In the genomic region with DNA sequence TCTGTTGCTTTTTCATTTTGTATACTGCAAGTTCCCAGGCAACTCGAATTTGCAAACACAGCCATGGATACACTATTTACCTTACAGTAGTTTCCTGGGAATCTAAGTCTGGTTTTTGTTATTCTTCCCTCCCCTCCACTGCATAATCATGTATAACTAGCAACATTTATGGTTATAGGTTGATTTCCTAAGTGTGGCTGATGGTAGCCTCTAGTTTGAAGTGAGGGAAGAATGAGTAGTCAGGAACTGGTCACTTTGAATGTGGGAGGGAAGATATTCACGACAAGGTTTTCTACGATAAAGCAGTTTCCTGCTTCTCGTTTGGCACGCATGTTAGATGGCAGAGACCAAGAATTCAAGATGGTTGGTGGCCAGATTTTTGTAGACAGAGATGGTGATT, we compare ENCODE assay signal across 11 cellular contexts. TPM values are rescaled to one million over a fixed set of nuclear protein-coding genes. Genes with fewer than 3 reads are reported as not detected.
DNase-seq lines count a peak whose midpoint lies in the region; ATAC-seq and TF ChIP-seq lines count a peak whose summit lies in the region.
"Had no signal": no experiment of that assay in that cellular context is flagged by ENCODE, and none has a peak within 500 bp of the region (broad histone marks: within the 10 kb centered on the region; RNA-seq: fewer than 3 reads in every experiment).

A gene with protein sequence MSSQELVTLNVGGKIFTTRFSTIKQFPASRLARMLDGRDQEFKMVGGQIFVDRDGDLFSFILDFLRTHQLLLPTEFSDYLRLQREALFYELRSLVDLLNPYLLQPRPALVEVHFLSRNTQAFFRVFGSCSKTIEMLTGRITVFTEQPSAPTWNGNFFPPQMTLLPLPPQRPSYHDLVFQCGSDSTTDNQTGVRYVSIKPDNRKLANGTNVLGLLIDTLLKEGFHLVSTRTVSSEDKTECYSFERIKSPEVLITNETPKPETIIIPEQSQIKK (plus strand): TSS at position 182 of the 400 bp plus-strand sequence. CDS start 50 bp downstream, at position 232.

- no peak for DNase-seq in activated naive CD4-positive, alpha-beta T cell (lab: John Stamatoyannopoulos, UW)
- DNase-seq in central memory CD8-positive, alpha-beta T cell (ENCODE audit: low spot score in 2 of 2): no peak
- DNase-seq in left lung (no peak), tibial artery (no peak), T-helper 1 cell (no peak)
- DNase-seq in activated CD8-positive, alpha-beta memory T cell treated with anti-CD3 and anti-CD28 coated beads, Interleukin-2, amount 50 U/mL, for 48 hours: no peak
- DNase-seq: activated gamma-delta T cell treated with Interleukin-2 at 50 U/mL for 16 hours, posterior cingulate gyrus had no signal

- H3K4me3 ChIP-seq in left lung: no peak within 1 kb of the TSS
- H3K4me3 ChIP-seq in tibial artery: no peak within 1 kb of the TSS

- no peaks in the 10 kb centered on the region for H3K27me3 ChIP-seq in left lung
- H3K27me3 ChIP-seq in tibial artery: no peaks in the 10 kb centered on the region

- H3K9me3 Mint-ChIP-seq in activated naive CD4-positive, alpha-beta T cell treated with anti-CD3 and anti-CD28 coated beads, Interleukin-2, amount 50 U/mL, for 24 hours: no peaks in the 10 kb centered on the region
- no peaks in the 10 kb centered on the region for H3K9me3 Mint-ChIP-seq in central memory CD8-positive, alpha-beta T cell

- peaks cover 0 to 11% of the 10 kb centered on the region in 2 donors for H3K4me1 ChIP-seq in left lung
- peaks cover 0 to 45% (median 18%) of the 10 kb centered on the region in 4 donors for H3K4me1 ChIP-seq in tibial artery

- ATAC-seq in central memory CD8-positive, alpha-beta T cell (replicated peaks; ENCODE audit: extremely low read depth, poor library complexity, severe bottlenecking): no peak
- ATAC-seq in left lung (peak; percentile 30), GM19328 (IDR thresholded peaks at IDR 0.05; ENCODE audit: unreplicated experiment) (no peak)
- ATAC-seq: esophagus mucosa had no signal

- H3K4me3 Mint-ChIP-seq in activated naive CD4-positive, alpha-beta T cell treated with anti-CD3 and anti-CD28 coated beads, Interleukin-2, amount 50 U/mL, for 24 hours: no peak within 1 kb of the TSS
- H3K4me3 Mint-ChIP-seq in central memory CD8-positive, alpha-beta T cell: no peak within 1 kb of the TSS

- TF ChIP-seq CTCF in left lung (IDR thresholded peaks at IDR 0.05): no peak
- no peak for TF ChIP-seq CTCF in tibial artery (IDR thresholded peaks at IDR 0.05)

- H3K27ac Mint-ChIP-seq in activated naive CD4-positive, alpha-beta T cell treated with anti-CD3 and anti-CD28 coated beads, Interleukin-2, amount 50 U/mL, for 24 hours: peak within 1 kb of the TSS; percentile 49
- peak within 1 kb of the TSS; percentile 22 for H3K27ac Mint-ChIP-seq in central memory CD8-positive, alpha-beta T cell (ENCODE audit: low read depth)

- intact Hi-C loops in left lung (cut with DNase I) (no loop called here), tibial artery (cut with DNase I; ENCODE audit: low total_unique reads) (no loop called here)

- H3K9me3 ChIP-seq in left lung (no peaks in the 10 kb centered on the region), tibial artery (no peaks in the 10 kb centered on the region)

- no peaks in the 10 kb centered on the region for H3K27me3 Mint-ChIP-seq in activated naive CD4-positive, alpha-beta T cell treated with anti-CD3 and anti-CD28 coated beads, Interleukin-2, amount 50 U/mL, for 24 hours
- H3K27me3 Mint-ChIP-seq in central memory CD8-positive, alpha-beta T cell: no peaks in the 10 kb centered on the region

- H3K36me3 ChIP-seq in left lung (peaks cover 0 to 72% of the 10 kb centered on the region in 2 donors), tibial artery (peaks cover 14 to 43% (median 30%) of the 10 kb centered on the region in 3 donors)

- peaks cover 29% of the 10 kb centered on the region for H3K36me3 Mint-ChIP-seq in activated naive CD4-positive, alpha-beta T cell treated with anti-CD3 and anti-CD28 coated beads, Interleukin-2, amount 50 U/mL, for 24 hours
- peaks cover 25% of the 10 kb centered on the region for H3K36me3 Mint-ChIP-seq in central memory CD8-positive, alpha-beta T cell (ENCODE audit: insufficient read depth)

- H3K27ac ChIP-seq in left lung (peak within 1 kb of the TSS in 1 of 2 donors; percentile 28), tibial artery (peak within 1 kb of the TSS; percentile 21 to 45)

- peaks cover 54% of the 10 kb centered on the region for H3K4me1 Mint-ChIP-seq in activated naive CD4-positive, alpha-beta T cell treated with anti-CD3 and anti-CD28 coated beads, Interleukin-2, amount 50 U/mL, for 24 hours
- peaks cover 39% of the 10 kb centered on the region for H3K4me1 Mint-ChIP-seq in central memory CD8-positive, alpha-beta T cell

RNA-seq across cellular contexts. Expression of the gene that starts here (rescaled TPM):
- total RNA-seq in left lung: 1 to 10 TPM in 1 of 2 donors, under 1 TPM in 1; 0.67 to 2.8 TPM
